19 cellular contexts compared by ENCODE assay signal in the genomic region with DNA sequence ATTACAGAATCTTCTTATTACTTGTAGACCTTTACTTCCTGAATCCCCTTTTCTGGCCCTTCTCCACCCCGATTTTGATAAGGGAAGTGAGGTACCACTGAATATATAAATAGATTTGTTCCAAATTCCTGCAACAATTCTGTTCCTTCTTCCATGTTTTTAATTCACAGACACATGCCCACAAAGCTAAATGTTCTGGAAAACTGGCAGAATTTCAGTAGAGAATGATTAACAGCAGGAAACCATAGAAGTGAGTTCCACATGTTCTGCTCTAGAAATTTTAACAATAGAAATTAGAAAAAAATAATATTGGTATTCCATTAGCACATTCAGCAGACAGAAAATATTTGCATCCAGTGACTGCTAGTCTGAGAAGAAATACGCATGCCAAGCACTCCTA.
A peak's percentile ranks its signal among the peaks of the same experiment; 100 is the strongest.
DNase-seq lines count a peak whose midpoint lies in the region; ATAC-seq, FAIRE-seq and TF ChIP-seq lines count a peak whose summit lies in the region.
"Had no signal": no experiment of that assay in that cellular context is flagged by ENCODE, and none has a peak within 500 bp of the region (broad histone marks: within the 10 kb centered on the region; RNA-seq: fewer than 3 reads in every experiment).

No MANE protein-coding gene starts in this region.

- FAIRE-seq in RCC 7860 (lab: Jason Lieb, UNC): peak; percentile 65
- FAIRE-seq: D721Med, G401.6, GM12891 had no signal

- no peak overlapping the region for H3K4me3 ChIP-seq in fibroblast of the aortic adventitia (ENCODE audit: low read depth, low read length)
- H3K4me3 ChIP-seq: GM23338 had no signal

- peaks cover 8% of the 10 kb centered on the region for H3K9me3 Mint-ChIP-seq in progenitor cell of endocrine pancreas (ENCODE audit: low read depth)
- peaks cover 4% of the 10 kb centered on the region for H3K9me3 Mint-ChIP-seq in natural killer cell treated with Interleukin-12 subunit alpha and Interleukin-12 subunit beta and Interleukin-15 and Interleukin-18, amount 100 ng/mL, for 72 hours

- ATAC-seq in natural killer cell treated with Interleukin-12 subunit alpha and Interleukin-12 subunit beta and Interleukin-15 and Interleukin-18, amount 100 ng/mL, for 72 hours: no peak
- ATAC-seq in HG02884 (IDR thresholded peaks at IDR 0.05; ENCODE audit: unreplicated experiment): no peak
- ATAC-seq in GM21423 (IDR thresholded peaks at IDR 0.05; ENCODE audit: unreplicated experiment): no peak
- ATAC-seq: GM23338 had no signal

- H3K4me3 Mint-ChIP-seq in progenitor cell of endocrine pancreas (ENCODE audit: low read depth): no peak overlapping the region
- H3K4me3 Mint-ChIP-seq in natural killer cell treated with Interleukin-12 subunit alpha and Interleukin-12 subunit beta and Interleukin-15 and Interleukin-18, amount 100 ng/mL, for 72 hours: no peak overlapping the region
- H3K4me3 Mint-ChIP-seq: CD4-positive, alpha-beta memory T cell; GM23338 had no signal

- H3K27ac Mint-ChIP-seq in progenitor cell of endocrine pancreas: peak overlapping the region; percentile 56
- H3K27ac Mint-ChIP-seq in natural killer cell treated with Interleukin-12 subunit alpha and Interleukin-12 subunit beta and Interleukin-15 and Interleukin-18, amount 100 ng/mL, for 72 hours: no peak overlapping the region
- H3K27ac Mint-ChIP-seq: CD4-positive, alpha-beta memory T cell; GM23338 had no signal

- H3K36me3 Mint-ChIP-seq in progenitor cell of endocrine pancreas (ENCODE audit: insufficient read depth): peaks cover 4% of the 10 kb centered on the region
- peaks cover 8% of the 10 kb centered on the region for H3K36me3 Mint-ChIP-seq in natural killer cell treated with Interleukin-12 subunit alpha and Interleukin-12 subunit beta and Interleukin-15 and Interleukin-18, amount 100 ng/mL, for 72 hours

- TF ChIP-seq CTCF in fibroblast of the aortic adventitia (IDR thresholded peaks at IDR 0.05; ENCODE audit: insufficient read depth, low read length) (no peak), progenitor cell of endocrine pancreas (IDR thresholded peaks at IDR 0.05; ENCODE audit: unreplicated experiment) (no peak)

- no peak for DNase-seq in RCC 7860 (ENCODE audit: low spot score)
- DNase-seq in fibroblast of the aortic adventitia (ENCODE audit: low read depth): peak; percentile 4
- peak; percentile 25 for DNase-seq in kidney tubule cell (ENCODE audit: low spot score)
- no peak for DNase-seq in progenitor cell of endocrine pancreas (ENCODE audit: low spot score, unreplicated experiment)
- no peak for DNase-seq in natural killer cell treated with Interleukin-12 subunit alpha and Interleukin-12 subunit beta and Interleukin-15 and Interleukin-18, amount 100 ng/mL, for 72 hours (ENCODE audit: low spot score)
- no peak for DNase-seq in NOMO-1 treated with dmso at 0.1 percent for 144 hours (lab: John Stamatoyannopoulos, UW; ENCODE audit: unreplicated experiment)
- DNase-seq: BE2C; CD4-positive, alpha-beta memory T cell; COR-L47; DMS153; DMS79 treated with DMSO at 0.1 percent for 48 hours; EL; H7 had no signal

- H3K27me3 Mint-ChIP-seq in progenitor cell of endocrine pancreas: no peaks in the 10 kb centered on the region
- no peaks in the 10 kb centered on the region for H3K27me3 Mint-ChIP-seq in natural killer cell treated with Interleukin-12 subunit alpha and Interleukin-12 subunit beta and Interleukin-15 and Interleukin-18, amount 100 ng/mL, for 72 hours

- H3K4me1 Mint-ChIP-seq in progenitor cell of endocrine pancreas (ENCODE audit: low read depth): no peaks in the 10 kb centered on the region
- H3K4me1 Mint-ChIP-seq in natural killer cell treated with Interleukin-12 subunit alpha and Interleukin-12 subunit beta and Interleukin-15 and Interleukin-18, amount 100 ng/mL, for 72 hours (ENCODE audit: low read depth in 2 of 2): no peaks in the 10 kb centered on the region
- H3K4me1 Mint-ChIP-seq: CD4-positive, alpha-beta memory T cell had no signal

Comparison
In these comparisons a context has a peak if more than half of its experiments do, and no peak if none do; other contexts are left out.
1. DNase-seq: peak in fibroblast of the aortic adventitia (single experiment) and kidney tubule cell (single experiment); none in RCC 7860 (single experiment), progenitor cell of endocrine pancreas (single experiment), natural killer cell treated with Interleukin-12 subunit alpha and Interleukin-12 subunit beta and Interleukin-15 and Interleukin-18, amount 100 ng/mL, for 72 hours (single experiment) and NOMO-1 treated with dmso at 0.1 percent for 144 hours (single experiment).